Comparison of ENCODE assay signal across 2 cellular contexts in the genomic region with DNA sequence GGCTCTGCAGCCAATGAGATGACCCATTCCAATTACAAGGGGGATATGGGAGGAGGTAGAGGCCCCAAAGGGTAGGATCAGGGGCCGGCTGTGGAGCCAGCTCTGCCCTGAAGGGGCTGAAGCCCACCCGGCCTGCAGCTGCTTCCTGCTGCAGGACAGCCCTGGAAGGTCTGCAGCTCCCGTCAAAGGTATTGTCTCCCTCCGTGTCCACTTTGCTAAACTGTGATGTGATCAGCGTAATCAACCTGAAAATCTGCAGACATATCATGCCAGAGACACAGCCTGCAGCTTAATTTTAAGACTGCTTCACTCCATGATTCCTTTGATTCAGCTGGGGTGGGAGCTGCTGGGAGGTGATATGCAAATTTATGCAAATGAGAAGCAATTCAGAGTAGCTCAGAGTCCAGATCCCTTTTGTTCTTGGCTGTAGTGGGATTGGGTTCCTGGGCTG.
TF ChIP-seq lines count a peak whose summit lies in the region.

No MANE protein-coding gene starts in this region.

TF ChIP-seq in H1, 55 proteins besides CTCF, POLR2A, EP300 and RAD21:
- TF ChIP-seq BCL11A (IDR thresholded peaks at IDR 0.05; ENCODE audit: low read depth in 2 of 2, low read length in 2 of 2) (no peak), POU5F1 (IDR thresholded peaks at IDR 0.05; ENCODE audit: low read depth, low read length) (peak; percentile 76), SUZ12 (IDR thresholded peaks at IDR 0.05; ENCODE audit: low read length) (no peak), KDM1A (IDR thresholded peaks at IDR 0.05; ENCODE audit: borderline replicate concordance, low read length) (peak; percentile 10; the same call in 1 of the 2 replicates), SIRT6 (IDR thresholded peaks at IDR 0.05; ENCODE audit: low read length) (no peak), SIN3A (conservative IDR thresholded peaks at IDR 0.05 in 1 of 2, IDR thresholded peaks at IDR 0.05 in 1 of 2; ENCODE audit: low read depth in 1 of 2, low read length in 2 of 2) (no peak), RBBP5 (IDR thresholded peaks at IDR 0.05; ENCODE audit: borderline replicate concordance, low read depth, low read length) (peak; percentile 58; the same call in 1 of the 2 replicates), ASH2L (IDR thresholded peaks at IDR 0.05; ENCODE audit: low read length) (peak; percentile 76)
- TF ChIP-seq, protein P1, sequence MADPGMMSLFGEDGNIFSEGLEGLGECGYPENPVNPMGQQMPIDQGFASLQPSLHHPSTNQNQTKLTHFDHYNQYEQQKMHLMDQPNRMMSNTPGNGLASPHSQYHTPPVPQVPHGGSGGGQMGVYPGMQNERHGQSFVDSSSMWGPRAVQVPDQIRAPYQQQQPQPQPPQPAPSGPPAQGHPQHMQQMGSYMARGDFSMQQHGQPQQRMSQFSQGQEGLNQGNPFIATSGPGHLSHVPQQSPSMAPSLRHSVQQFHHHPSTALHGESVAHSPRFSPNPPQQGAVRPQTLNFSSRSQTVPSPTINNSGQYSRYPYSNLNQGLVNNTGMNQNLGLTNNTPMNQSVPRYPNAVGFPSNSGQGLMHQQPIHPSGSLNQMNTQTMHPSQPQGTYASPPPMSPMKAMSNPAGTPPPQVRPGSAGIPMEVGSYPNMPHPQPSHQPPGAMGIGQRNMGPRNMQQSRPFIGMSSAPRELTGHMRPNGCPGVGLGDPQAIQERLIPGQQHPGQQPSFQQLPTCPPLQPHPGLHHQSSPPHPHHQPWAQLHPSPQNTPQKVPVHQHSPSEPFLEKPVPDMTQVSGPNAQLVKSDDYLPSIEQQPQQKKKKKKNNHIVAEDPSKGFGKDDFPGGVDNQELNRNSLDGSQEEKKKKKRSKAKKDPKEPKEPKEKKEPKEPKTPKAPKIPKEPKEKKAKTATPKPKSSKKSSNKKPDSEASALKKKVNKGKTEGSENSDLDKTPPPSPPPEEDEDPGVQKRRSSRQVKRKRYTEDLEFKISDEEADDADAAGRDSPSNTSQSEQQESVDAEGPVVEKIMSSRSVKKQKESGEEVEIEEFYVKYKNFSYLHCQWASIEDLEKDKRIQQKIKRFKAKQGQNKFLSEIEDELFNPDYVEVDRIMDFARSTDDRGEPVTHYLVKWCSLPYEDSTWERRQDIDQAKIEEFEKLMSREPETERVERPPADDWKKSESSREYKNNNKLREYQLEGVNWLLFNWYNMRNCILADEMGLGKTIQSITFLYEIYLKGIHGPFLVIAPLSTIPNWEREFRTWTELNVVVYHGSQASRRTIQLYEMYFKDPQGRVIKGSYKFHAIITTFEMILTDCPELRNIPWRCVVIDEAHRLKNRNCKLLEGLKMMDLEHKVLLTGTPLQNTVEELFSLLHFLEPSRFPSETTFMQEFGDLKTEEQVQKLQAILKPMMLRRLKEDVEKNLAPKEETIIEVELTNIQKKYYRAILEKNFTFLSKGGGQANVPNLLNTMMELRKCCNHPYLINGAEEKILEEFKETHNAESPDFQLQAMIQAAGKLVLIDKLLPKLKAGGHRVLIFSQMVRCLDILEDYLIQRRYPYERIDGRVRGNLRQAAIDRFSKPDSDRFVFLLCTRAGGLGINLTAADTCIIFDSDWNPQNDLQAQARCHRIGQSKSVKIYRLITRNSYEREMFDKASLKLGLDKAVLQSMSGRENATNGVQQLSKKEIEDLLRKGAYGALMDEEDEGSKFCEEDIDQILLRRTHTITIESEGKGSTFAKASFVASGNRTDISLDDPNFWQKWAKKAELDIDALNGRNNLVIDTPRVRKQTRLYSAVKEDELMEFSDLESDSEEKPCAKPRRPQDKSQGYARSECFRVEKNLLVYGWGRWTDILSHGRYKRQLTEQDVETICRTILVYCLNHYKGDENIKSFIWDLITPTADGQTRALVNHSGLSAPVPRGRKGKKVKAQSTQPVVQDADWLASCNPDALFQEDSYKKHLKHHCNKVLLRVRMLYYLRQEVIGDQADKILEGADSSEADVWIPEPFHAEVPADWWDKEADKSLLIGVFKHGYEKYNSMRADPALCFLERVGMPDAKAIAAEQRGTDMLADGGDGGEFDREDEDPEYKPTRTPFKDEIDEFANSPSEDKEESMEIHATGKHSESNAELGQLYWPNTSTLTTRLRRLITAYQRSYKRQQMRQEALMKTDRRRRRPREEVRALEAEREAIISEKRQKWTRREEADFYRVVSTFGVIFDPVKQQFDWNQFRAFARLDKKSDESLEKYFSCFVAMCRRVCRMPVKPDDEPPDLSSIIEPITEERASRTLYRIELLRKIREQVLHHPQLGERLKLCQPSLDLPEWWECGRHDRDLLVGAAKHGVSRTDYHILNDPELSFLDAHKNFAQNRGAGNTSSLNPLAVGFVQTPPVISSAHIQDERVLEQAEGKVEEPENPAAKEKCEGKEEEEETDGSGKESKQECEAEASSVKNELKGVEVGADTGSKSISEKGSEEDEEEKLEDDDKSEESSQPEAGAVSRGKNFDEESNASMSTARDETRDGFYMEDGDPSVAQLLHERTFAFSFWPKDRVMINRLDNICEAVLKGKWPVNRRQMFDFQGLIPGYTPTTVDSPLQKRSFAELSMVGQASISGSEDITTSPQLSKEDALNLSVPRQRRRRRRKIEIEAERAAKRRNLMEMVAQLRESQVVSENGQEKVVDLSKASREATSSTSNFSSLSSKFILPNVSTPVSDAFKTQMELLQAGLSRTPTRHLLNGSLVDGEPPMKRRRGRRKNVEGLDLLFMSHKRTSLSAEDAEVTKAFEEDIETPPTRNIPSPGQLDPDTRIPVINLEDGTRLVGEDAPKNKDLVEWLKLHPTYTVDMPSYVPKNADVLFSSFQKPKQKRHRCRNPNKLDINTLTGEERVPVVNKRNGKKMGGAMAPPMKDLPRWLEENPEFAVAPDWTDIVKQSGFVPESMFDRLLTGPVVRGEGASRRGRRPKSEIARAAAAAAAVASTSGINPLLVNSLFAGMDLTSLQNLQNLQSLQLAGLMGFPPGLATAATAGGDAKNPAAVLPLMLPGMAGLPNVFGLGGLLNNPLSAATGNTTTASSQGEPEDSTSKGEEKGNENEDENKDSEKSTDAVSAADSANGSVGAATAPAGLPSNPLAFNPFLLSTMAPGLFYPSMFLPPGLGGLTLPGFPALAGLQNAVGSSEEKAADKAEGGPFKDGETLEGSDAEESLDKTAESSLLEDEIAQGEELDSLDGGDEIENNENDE (IDR thresholded peaks at IDR 0.05; ENCODE audit: insufficient replicate concordance, low read length), result no peak
TF ChIP-seq in H1: peak in this region for 4.

TF ChIP-seq in neural cell, 6 proteins besides CTCF, POLR2A, EP300 and RAD21:
- TF ChIP-seq TAF1 (IDR thresholded peaks at IDR 0.05; ENCODE audit: low read depth) (no peak), REST (IDR thresholded peaks at IDR 0.05; ENCODE audit: borderline replicate concordance) (no peak), SMC3 (conservative IDR thresholded peaks at IDR 0.05; ENCODE audit: poor library complexity) (no peak), EZH2 (IDR thresholded peaks at IDR 0.05; ENCODE audit: borderline replicate concordance, insufficient read depth, low read length, poor library complexity, severe bottlenecking) (no peak), MXI1 (conservative IDR thresholded peaks at IDR 0.05; ENCODE audit: poor library complexity, severe bottlenecking) (no peak), POLR2AphosphoS5 (IDR thresholded peaks at IDR 0.05) (no peak)
